1 cellular context compared by ENCODE assay signal in the genomic region with DNA sequence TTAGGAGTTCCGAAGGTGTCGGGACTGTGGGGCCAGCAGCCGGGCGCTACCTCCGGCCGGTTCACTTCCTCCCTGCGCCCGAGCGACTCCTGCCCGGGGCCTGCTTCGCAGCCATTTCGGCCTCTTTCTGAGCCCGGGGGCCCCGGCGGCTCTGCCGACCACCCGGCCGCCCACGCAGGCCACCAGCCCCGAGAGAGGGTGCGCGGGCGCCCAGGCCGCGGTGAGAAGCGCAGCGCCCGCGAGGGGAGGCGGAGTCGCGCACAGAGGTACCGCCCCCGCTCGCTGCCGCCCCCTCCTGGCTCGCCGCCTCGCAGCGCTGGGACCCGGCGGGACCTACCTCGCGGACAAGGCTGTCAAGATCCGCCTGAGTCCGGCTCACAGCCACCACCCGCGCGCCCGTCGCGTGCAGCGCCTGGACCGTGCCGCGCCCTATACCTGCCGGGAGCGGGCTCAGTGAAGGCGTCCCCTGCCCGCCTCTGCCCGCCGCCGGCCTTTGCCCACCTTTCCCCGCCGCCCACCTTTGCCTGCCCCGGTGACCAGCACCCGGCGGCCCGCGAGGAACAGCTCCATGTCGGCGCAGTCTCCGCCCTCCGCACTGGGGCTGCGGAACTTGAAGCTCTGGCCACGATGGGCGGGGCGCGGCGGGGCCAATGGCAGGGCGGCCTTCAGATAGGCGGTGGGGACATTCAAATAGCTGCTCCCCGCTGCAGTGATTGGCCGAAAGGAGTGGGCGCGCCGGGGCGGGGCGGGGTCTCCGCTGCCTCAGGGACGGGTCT.
TF ChIP-seq lines count a peak whose summit lies in the region.

Gene DCXR, minus strand, starts transcription at position 585 of the 776 bp plus-strand sequence. Its CDS starts 15 bp downstream, at position 570.

TF ChIP-seq in WTC11, 78 proteins besides CTCF, POLR2A, EP300 and RAD21 (continued from another document):
- TF ChIP-seq, protein P1, sequence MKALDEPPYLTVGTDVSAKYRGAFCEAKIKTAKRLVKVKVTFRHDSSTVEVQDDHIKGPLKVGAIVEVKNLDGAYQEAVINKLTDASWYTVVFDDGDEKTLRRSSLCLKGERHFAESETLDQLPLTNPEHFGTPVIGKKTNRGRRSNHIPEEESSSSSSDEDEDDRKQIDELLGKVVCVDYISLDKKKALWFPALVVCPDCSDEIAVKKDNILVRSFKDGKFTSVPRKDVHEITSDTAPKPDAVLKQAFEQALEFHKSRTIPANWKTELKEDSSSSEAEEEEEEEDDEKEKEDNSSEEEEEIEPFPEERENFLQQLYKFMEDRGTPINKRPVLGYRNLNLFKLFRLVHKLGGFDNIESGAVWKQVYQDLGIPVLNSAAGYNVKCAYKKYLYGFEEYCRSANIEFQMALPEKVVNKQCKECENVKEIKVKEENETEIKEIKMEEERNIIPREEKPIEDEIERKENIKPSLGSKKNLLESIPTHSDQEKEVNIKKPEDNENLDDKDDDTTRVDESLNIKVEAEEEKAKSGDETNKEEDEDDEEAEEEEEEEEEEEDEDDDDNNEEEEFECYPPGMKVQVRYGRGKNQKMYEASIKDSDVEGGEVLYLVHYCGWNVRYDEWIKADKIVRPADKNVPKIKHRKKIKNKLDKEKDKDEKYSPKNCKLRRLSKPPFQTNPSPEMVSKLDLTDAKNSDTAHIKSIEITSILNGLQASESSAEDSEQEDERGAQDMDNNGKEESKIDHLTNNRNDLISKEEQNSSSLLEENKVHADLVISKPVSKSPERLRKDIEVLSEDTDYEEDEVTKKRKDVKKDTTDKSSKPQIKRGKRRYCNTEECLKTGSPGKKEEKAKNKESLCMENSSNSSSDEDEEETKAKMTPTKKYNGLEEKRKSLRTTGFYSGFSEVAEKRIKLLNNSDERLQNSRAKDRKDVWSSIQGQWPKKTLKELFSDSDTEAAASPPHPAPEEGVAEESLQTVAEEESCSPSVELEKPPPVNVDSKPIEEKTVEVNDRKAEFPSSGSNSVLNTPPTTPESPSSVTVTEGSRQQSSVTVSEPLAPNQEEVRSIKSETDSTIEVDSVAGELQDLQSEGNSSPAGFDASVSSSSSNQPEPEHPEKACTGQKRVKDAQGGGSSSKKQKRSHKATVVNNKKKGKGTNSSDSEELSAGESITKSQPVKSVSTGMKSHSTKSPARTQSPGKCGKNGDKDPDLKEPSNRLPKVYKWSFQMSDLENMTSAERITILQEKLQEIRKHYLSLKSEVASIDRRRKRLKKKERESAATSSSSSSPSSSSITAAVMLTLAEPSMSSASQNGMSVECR (CRISPR knock-in tag; IDR thresholded peaks at IDR 0.05; ENCODE audit: borderline replicate concordance): peak; percentile 75; the same call in 1 of the 2 replicates
- TF ChIP-seq ZMAT4 (CRISPR knock-in tag; IDR thresholded peaks at IDR 0.05) (no peak), ATF2 (CRISPR knock-in tag; IDR thresholded peaks at IDR 0.05; ENCODE audit: borderline replicate concordance, low read depth) (no peak), ERG (CRISPR knock-in tag; IDR thresholded peaks at IDR 0.05) (0 out of 2 replicates have a peak, but pooled peaks have one; percentile 14), NFATC4 (CRISPR knock-in tag; IDR thresholded peaks at IDR 0.05) (no peak), E2F1 (CRISPR knock-in tag; IDR thresholded peaks at IDR 0.05) (no peak), ZNF425 (CRISPR knock-in tag; conservative IDR thresholded peaks at IDR 0.05) (no peak), ATF1 (CRISPR knock-in tag; IDR thresholded peaks at IDR 0.05) (no peak), ATF6 (CRISPR knock-in tag; IDR thresholded peaks at IDR 0.05) (no peak), OVOL2 (CRISPR knock-in tag; IDR thresholded peaks at IDR 0.05; ENCODE audit: borderline replicate concordance) (no peak), ZSCAN18 (CRISPR knock-in tag; IDR thresholded peaks at IDR 0.05) (no peak), SOX15 (CRISPR knock-in tag; IDR thresholded peaks at IDR 0.05) (no peak), E2F5 (CRISPR knock-in tag; IDR thresholded peaks at IDR 0.05) (peak; percentile 80; the same call in 1 of the 2 replicates), ZNF416 (CRISPR knock-in tag; IDR thresholded peaks at IDR 0.05) (no peak), PRRX2 (CRISPR knock-in tag; IDR thresholded peaks at IDR 0.05) (no peak), JUN (CRISPR knock-in tag; IDR thresholded peaks at IDR 0.05) (no peak), CREM (CRISPR knock-in tag; IDR thresholded peaks at IDR 0.05) (0 out of 2 replicates have a peak, but pooled peaks have one; percentile 43), E2F4 (CRISPR knock-in tag; IDR thresholded peaks at IDR 0.05; ENCODE audit: borderline replicate concordance, low read depth) (no peak), MYBL2 (CRISPR knock-in tag; IDR thresholded peaks at IDR 0.05) (0 out of 2 replicates have a peak, but pooled peaks have one; percentile 59), ESRRA (CRISPR knock-in tag; IDR thresholded peaks at IDR 0.05; ENCODE audit: borderline replicate concordance) (no peak), GRHL2 (CRISPR knock-in tag; IDR thresholded peaks at IDR 0.05; ENCODE audit: insufficient replicate concordance, severe bottlenecking) (no peak), NR2C2 (CRISPR knock-in tag; IDR thresholded peaks at IDR 0.05) (no peak), HMGXB4 (CRISPR knock-in tag; IDR thresholded peaks at IDR 0.05) (peak; percentile 97), NR1H2 (CRISPR knock-in tag; IDR thresholded peaks at IDR 0.05) (no peak)
- TF ChIP-seq, protein P2, sequence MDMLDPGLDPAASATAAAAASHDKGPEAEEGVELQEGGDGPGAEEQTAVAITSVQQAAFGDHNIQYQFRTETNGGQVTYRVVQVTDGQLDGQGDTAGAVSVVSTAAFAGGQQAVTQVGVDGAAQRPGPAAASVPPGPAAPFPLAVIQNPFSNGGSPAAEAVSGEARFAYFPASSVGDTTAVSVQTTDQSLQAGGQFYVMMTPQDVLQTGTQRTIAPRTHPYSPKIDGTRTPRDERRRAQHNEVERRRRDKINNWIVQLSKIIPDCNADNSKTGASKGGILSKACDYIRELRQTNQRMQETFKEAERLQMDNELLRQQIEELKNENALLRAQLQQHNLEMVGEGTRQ (CRISPR knock-in tag; IDR thresholded peaks at IDR 0.05): peak; percentile 12; the same call in 1 of the 2 replicates
- TF ChIP-seq, protein P3, sequence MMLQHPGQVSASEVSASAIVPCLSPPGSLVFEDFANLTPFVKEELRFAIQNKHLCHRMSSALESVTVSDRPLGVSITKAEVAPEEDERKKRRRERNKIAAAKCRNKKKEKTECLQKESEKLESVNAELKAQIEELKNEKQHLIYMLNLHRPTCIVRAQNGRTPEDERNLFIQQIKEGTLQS (CRISPR knock-in tag; conservative IDR thresholded peaks at IDR 0.05): no peak
